ENCODE assay signal across 7 cellular contexts in the genomic region with DNA sequence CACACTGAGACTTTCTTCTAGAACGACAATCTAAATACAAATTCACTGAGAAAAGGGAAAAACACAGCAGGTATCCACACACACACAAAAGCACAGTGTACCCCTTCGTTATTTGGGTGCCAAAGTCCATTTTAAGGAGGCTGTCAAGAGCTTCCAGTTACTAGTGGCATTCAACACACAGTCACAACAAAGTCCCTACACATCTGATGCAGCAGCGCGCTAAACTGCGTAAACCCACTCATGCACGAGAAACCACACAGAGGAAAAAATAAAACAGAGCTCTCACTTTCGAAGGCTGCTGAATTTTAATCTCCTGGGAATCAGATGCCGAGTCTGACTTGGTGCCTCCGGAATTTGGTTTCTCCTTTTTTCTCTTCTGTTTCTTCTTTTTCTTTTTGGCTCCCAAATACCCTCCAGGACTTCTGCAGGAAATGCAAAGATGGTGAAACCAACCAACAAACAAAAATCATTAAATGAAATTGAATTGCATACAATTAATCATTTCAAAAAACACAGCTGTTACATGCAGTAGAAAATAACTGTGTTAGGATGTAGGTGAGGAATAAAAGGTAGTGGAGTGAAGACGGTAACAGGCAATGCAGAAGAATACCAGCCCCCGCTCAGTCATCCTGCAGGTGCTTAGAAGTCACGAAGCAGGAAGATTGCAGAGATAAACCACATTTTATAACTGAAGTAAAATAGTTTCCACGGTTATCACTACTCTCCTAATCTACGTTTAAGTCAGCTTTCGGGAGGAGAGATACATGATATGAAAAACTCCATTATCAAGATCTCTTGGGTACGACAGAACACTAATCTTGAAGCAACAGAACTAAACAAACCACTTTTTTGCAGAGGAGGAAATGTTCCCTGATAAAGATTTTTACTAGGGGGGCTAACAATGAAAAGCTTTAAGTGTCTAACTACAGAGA. TPM values are rescaled to one million over a fixed set of nuclear protein-coding genes. Genes with fewer than 3 reads are reported as not detected.
A peak's percentile ranks its signal among the peaks of the same experiment; 100 is the strongest.
DNase-seq lines count a peak whose midpoint lies in the region; ATAC-seq and TF ChIP-seq lines count a peak whose summit lies in the region.

No MANE protein-coding gene starts in this region.

- H3K27ac Mint-ChIP-seq in activated B cell treated with CpG ODN at 0.5 μM for 24 hours (peak overlapping the region; percentile 69), neural progenitor cell (peak overlapping the region; percentile 90)

- H3K4me3 ChIP-seq in neural progenitor cell = no peak overlapping the region

- ATAC-seq in HG02970 (IDR thresholded peaks at IDR 0.05; ENCODE audit: low FRiP score, unreplicated experiment) = peak; percentile 74
- peak; percentile 94 for ATAC-seq in activated B cell treated with CpG ODN at 0.5 μM for 24 hours (ENCODE audit: low read depth)

- peaks cover 3% of the 10 kb centered on the region for H3K36me3 Mint-ChIP-seq in activated B cell treated with CpG ODN at 0.5 μM for 24 hours (ENCODE audit: low read depth)
- peaks cover 10% of the 10 kb centered on the region for H3K36me3 Mint-ChIP-seq in neural progenitor cell

- H3K27me3 ChIP-seq in neural progenitor cell = no peaks in the 10 kb centered on the region

- H4K20me1 ChIP-seq in neural progenitor cell (ENCODE audit: low read depth) = peaks cover 27% of the 10 kb centered on the region

- no peak overlapping the region for H3K9ac ChIP-seq in neural progenitor cell

- H3K4me1 Mint-ChIP-seq in activated B cell treated with CpG ODN at 0.5 μM for 24 hours = peaks cover 40% of the 10 kb centered on the region
- peaks cover 27% of the 10 kb centered on the region for H3K4me1 Mint-ChIP-seq in neural progenitor cell

- TF ChIP-seq CTCF in activated B cell treated with CpG ODN at 0.5 μM for 24 hours (IDR thresholded peaks at IDR 0.05) (no peak), neural progenitor cell (IDR thresholded peaks at IDR 0.05) (no peak)

- no peaks in the 10 kb centered on the region for H3K9me3 ChIP-seq in neural progenitor cell (ENCODE audit: low read depth)

- H3K27me3 Mint-ChIP-seq in activated B cell treated with CpG ODN at 0.5 μM for 24 hours (no peaks in the 10 kb centered on the region), neural progenitor cell (ENCODE audit: insufficient read depth, low read depth) (no peaks in the 10 kb centered on the region)

- peaks cover 9% of the 10 kb centered on the region for H3K79me2 ChIP-seq in neural progenitor cell (ENCODE audit: low read depth)

- intact Hi-C loops in activated B cell treated with CpG ODN at 0.5 μM for 24 hours (cut with micrococcal nuclease) = loop anchor here (1.0 to 5.0 kb wide), 8 partner anchors 27 to 534 kb away; partner anchors contain the start of genes NMT2, RPP38 and SUV39H2

- peak; percentile 15 for DNase-seq in GM19238 (ENCODE audit: insufficient read length, low spot score)
- peak; percentile 32 for DNase-seq in activated B cell treated with CpG ODN at 0.5 μM for 24 hours
- DNase-seq in neural progenitor cell (ENCODE audit: low spot score) = peak; percentile 53
- no peak for DNase-seq in SHP77 (lab: John Stamatoyannopoulos, UW)
- DNase-seq in Kasumi-1 (lab: John Stamatoyannopoulos, UW) = no peak
- no peak for DNase-seq in activated effector memory CD4-positive, alpha-beta T cell treated with Interleukin-2 at 50 U/mL for 16 hours

- CTCF ChIA-PET in activated B cell treated with CpG ODN at 0.5 μM for 24 hours (lab: Charles Lee) = interaction anchor here (2.0 to 2.8 kb wide), 2 partner anchors 25 to 35 kb away, joined by 6 to 11 read pairs; no protein-coding TSS in a partner anchor

- peaks cover 3% of the 10 kb centered on the region for H3F3A ChIP-seq in neural progenitor cell (ENCODE audit: low read depth)

- H3K4me2 ChIP-seq in neural progenitor cell = peak overlapping the region; percentile 63

- peak overlapping the region; percentile 74 for H3K4me3 Mint-ChIP-seq in activated B cell treated with CpG ODN at 0.5 μM for 24 hours
- H3K4me3 Mint-ChIP-seq in neural progenitor cell = peak overlapping the region; percentile 18

- no peaks in the 10 kb centered on the region for H3K9me3 Mint-ChIP-seq in activated B cell treated with CpG ODN at 0.5 μM for 24 hours
- H3K9me3 Mint-ChIP-seq in neural progenitor cell = no peaks in the 10 kb centered on the region

- H3K27ac ChIP-seq in neural progenitor cell = peak overlapping the region; percentile 34

- POLR2A ChIA-PET in activated B cell treated with CpG ODN at 0.5 μM for 24 hours (lab: Charles Lee) = interaction anchor here (0.6 to 4.8 kb wide), 5 partner anchors 26 to 263 kb away, joined by 3 to 39 read pairs (median 4); partner anchors contain the start of genes NMT2, RPP38 and SUV39H2

- no peak overlapping the region for H2AFZ ChIP-seq in neural progenitor cell (replicated peaks)

- peaks cover 14% of the 10 kb centered on the region for H3K4me1 ChIP-seq in neural progenitor cell

- H3K36me3 ChIP-seq in neural progenitor cell = no peaks in the 10 kb centered on the region

RNA-seq across cellular contexts. Expression of gene NMT2, which starts 27.1 kb away (rescaled TPM):
- 9.7 and 11.2 TPM in 2 replicates for total RNA-seq in activated B cell treated with CpG ODN at 0.5 μM for 24 hours
- total RNA-seq in neural progenitor cell (ENCODE audit: low replicate concordance) = 25.4 and 26.1 TPM in 2 replicates

RNA-seq across cellular contexts. Expression of gene RPP38, which starts 44.2 kb away (rescaled TPM):
- total RNA-seq in activated B cell treated with CpG ODN at 0.5 μM for 24 hours = 21.2 and 27.9 TPM in 2 replicates
- total RNA-seq in neural progenitor cell (ENCODE audit: low replicate concordance) = 17.0 and 24.1 TPM in 2 replicates

RNA-seq across cellular contexts. Expression of gene ACBD7, which starts 52.8 kb away (rescaled TPM):
- total RNA-seq in activated B cell treated with CpG ODN at 0.5 μM for 24 hours (not detected in 2 replicates), neural progenitor cell (ENCODE audit: low replicate concordance) (68.7 and 97.3 TPM in 2 replicates)

Comparison
In these comparisons a context has a peak if more than half of its experiments do, and no peak if none do; other contexts are left out.
1. DNase-seq: peak in GM19238 (single experiment), activated B cell treated with CpG ODN at 0.5 μM for 24 hours (single experiment) and neural progenitor cell (single experiment); none in SHP77 (0 of 2), Kasumi-1 (0 of 2) and activated effector memory CD4-positive, alpha-beta T cell treated with Interleukin-2 at 50 U/mL for 16 hours (single experiment).
2. RNA of gene ACBD7, which starts 52.8 kb away (total RNA-seq): 68.7 to 97.3 TPM in neural progenitor cell; not detected in activated B cell treated with CpG ODN at 0.5 μM for 24 hours; every median in the first group is over 10 times any median in the second.